In genomic region chr15:92954578-92954977, GRCh38 we compare ENCODE assay signal across 11 cellular contexts. TPM values are rescaled to one million over a fixed set of nuclear protein-coding genes. Genes with fewer than 3 reads are reported as not detected.
A peak's percentile ranks its signal among the peaks of the same experiment; 100 is the strongest.
DNase-seq lines count a peak whose midpoint lies in the region; FAIRE-seq and TF ChIP-seq lines count a peak whose summit lies in the region.
"Had no signal": no experiment of that assay in that cellular context is flagged by ENCODE, and none has a peak within 500 bp of the region (broad histone marks: within the 10 kb centered on the region; RNA-seq: fewer than 3 reads in every experiment).

No MANE protein-coding gene starts in this region.

- H3K9ac ChIP-seq in MM.1S (ENCODE audit: low read length): no peak overlapping the region

- H3K27me3 ChIP-seq in MM.1S (replicated peaks; ENCODE audit: insufficient read depth, low read length): no peaks in the 10 kb centered on the region
- no peaks in the 10 kb centered on the region for H3K27me3 ChIP-seq in bronchial epithelial cell (ENCODE audit: control insufficient read depth, insufficient read depth, low read length)
- H3K27me3 ChIP-seq in osteoblast (ENCODE audit: insufficient read depth, low read length): no peaks in the 10 kb centered on the region
- H3K27me3 ChIP-seq: neutrophil, SJSA1 had no signal

- H3K9me2 ChIP-seq in MM.1S (replicated peaks; ENCODE audit: insufficient read depth, low read length): no peaks in the 10 kb centered on the region

- H3K79me2 ChIP-seq in MM.1S (ENCODE audit: low read length): peaks cover 22% of the 10 kb centered on the region; the same call in 1 of the 2 replicates
- H3K79me2 ChIP-seq in osteoblast (ENCODE audit: insufficient read depth, low read length): peaks cover 92% of the 10 kb centered on the region

- H3K36me3 ChIP-seq in MM.1S (replicated peaks; ENCODE audit: insufficient read depth, low read length) (peaks cover 16% of the 10 kb centered on the region; the same call in 1 of the 2 replicates), bronchial epithelial cell (ENCODE audit: control insufficient read depth, insufficient read depth, low read length) (peaks cover 27% of the 10 kb centered on the region), osteoblast (ENCODE audit: insufficient read depth, low read length) (peaks cover 96% of the 10 kb centered on the region)

- H3K4me3 ChIP-seq in MM.1S (ENCODE audit: low read length): no peak overlapping the region
- H3K4me3 ChIP-seq in bronchial epithelial cell (ENCODE audit: low read depth, low read length): no peak overlapping the region
- no peak overlapping the region for H3K4me3 ChIP-seq in osteoblast (ENCODE audit: insufficient read depth, low read length)
- H3K4me3 ChIP-seq: SJSA1 had no signal

- H3K9me3 ChIP-seq in MM.1S (replicated peaks; ENCODE audit: insufficient read depth, low read length): no peaks in the 10 kb centered on the region
- peaks cover 3% of the 10 kb centered on the region for H3K9me3 ChIP-seq in osteoblast (ENCODE audit: low read depth, low read length)

- DNase-seq in SIG-M5 treated with dmso at 0.1 percent for 504 hours (lab: John Stamatoyannopoulos, UW; ENCODE audit: unreplicated experiment) (peak; percentile 41), SIG-M5 (lab: John Stamatoyannopoulos, UW) (no peak), MM.1S (no peak), bronchial epithelial cell (ENCODE audit: low read depth) (no peak), osteoblast (ENCODE audit: insufficient read length, low spot score, missing footprints) (no peak), globus pallidus (ENCODE audit: low spot score) (no peak), HK-2 (ENCODE audit: unreplicated experiment) (no peak)
- no peak for DNase-seq in stimulated activated CD4-positive, alpha-beta T cell treated with anti-CD3 and anti-CD28 coated beads, Interleukin-4, amount 100 ng/mL, for 4 hours

- H3K4me1 ChIP-seq in MM.1S (ENCODE audit: low read length) (no peaks in the 10 kb centered on the region), osteoblast (ENCODE audit: insufficient read depth, low read length) (no peaks in the 10 kb centered on the region)
- H3K4me1 ChIP-seq: SJSA1 had no signal

- no peak overlapping the region for H3K4me2 ChIP-seq in MM.1S (ENCODE audit: low read depth, low read length)
- no peak overlapping the region for H3K4me2 ChIP-seq in osteoblast (ENCODE audit: insufficient read depth, low read length)

- no peak overlapping the region for H2AFZ ChIP-seq in MM.1S (ENCODE audit: low read length)
- H2AFZ ChIP-seq in osteoblast (ENCODE audit: low read length): no peak overlapping the region

- no peak overlapping the region for H3K27ac ChIP-seq in MM.1S (ENCODE audit: low read length)
- no peak overlapping the region for H3K27ac ChIP-seq in osteoblast (ENCODE audit: low read depth, low read length)
- H3K27ac ChIP-seq: HL-60, neutrophil, SJSA1 had no signal

- H3F3A ChIP-seq in MM.1S (ENCODE audit: insufficient read depth, low read length): no peaks in the 10 kb centered on the region

- FAIRE-seq in bronchial epithelial cell (lab: Jason Lieb, UNC): no peak

- TF ChIP-seq CTCF in MM.1S (IDR thresholded peaks at IDR 0.05; ENCODE audit: low read length): peak; percentile 52
- TF ChIP-seq CTCF in bronchial epithelial cell (IDR thresholded peaks at IDR 0.05; ENCODE audit: insufficient read depth, low read length, severe bottlenecking): peak; percentile 17
- TF ChIP-seq CTCF in osteoblast (IDR thresholded peaks at IDR 0.05; ENCODE audit: extremely low read depth, low read depth, low read length): peak; percentile 38

- H4K20me1 ChIP-seq in MM.1S (ENCODE audit: insufficient read depth, low read length) (no peaks in the 10 kb centered on the region), osteoblast (ENCODE audit: insufficient read depth, low read length) (peaks cover 10% of the 10 kb centered on the region)

RNA-seq across cellular contexts. Expression of gene CHD2, which starts 54.5 kb away (rescaled TPM):
- total RNA-seq in bronchial epithelial cell: 65.6 and 104 TPM in 2 replicates
- 94.0 and 98.8 TPM in 2 replicates for total RNA-seq in osteoblast
